8 cellular contexts compared by ENCODE assay signal in the genomic region with DNA sequence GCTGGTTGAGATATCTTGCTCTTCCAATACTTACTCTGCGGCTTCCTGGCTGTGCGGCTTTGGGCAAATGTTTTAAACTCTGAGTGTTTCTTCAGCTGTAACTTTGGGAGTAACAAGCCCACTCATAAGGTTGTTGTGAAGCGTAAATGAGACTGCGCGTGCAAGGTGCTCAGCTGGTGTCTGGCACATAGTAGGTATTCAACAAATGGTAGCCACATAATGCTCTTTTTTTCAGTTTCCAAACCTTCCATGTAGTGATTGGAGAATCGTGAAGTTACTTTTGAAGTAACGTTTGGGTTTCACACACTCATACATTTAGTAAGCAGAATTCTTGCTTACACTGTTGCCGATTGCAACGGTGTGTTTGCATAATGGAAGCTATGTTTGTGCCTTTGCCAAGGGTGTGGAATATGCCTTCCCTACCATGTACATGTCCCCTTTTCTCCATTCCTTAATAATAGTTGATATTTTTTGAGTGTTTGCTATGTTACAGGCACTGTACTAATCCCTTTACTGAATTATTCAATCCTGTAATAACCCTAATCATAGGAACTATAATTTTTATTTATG. TPM values are rescaled to one million over a fixed set of nuclear protein-coding genes. Genes with fewer than 3 reads are reported as not detected.
DNase-seq lines count a peak whose midpoint lies in the region; ATAC-seq and TF ChIP-seq lines count a peak whose summit lies in the region.

No MANE protein-coding gene starts in this region.

- POLR2A ChIA-PET in activated CD8-positive, alpha-beta T cell treated with anti-CD3 and anti-CD28 coated beads for 36 hours (lab: Charles Lee): interaction anchor here (0.8 to 2.5 kb wide), 3 partner anchors 11 to 86 kb away, joined by 3 to 14 read pairs (median 3); a partner anchor contains a TSS

- H3K9me3 Mint-ChIP-seq in activated CD8-positive, alpha-beta T cell treated with anti-CD3 and anti-CD28 coated beads for 36 hours: no peaks in the 10 kb centered on the region
- H3K9me3 Mint-ChIP-seq in stimulated activated memory B cell treated with anti-CD40 and anti-IgM and Interleukin-4, amounts not matched to agents 10 μg/mL and 1 μg/mL and 100 μg/mL, for 72 hours: no peaks in the 10 kb centered on the region

- intact Hi-C loops in activated CD8-positive, alpha-beta T cell treated with anti-CD3 and anti-CD28 coated beads for 36 hours (cut with micrococcal nuclease): loop anchor here (2.0 to 10.0 kb wide), 4 partner anchors 89 to 387 kb away; a partner anchor contains a TSS
- intact Hi-C loops in posterior vena cava (cut with DNase I): loop anchor here (5.0 to 10.0 kb wide), 4 partner anchors 77 to 327 kb away; a partner anchor contains a TSS

- H3K27ac Mint-ChIP-seq in activated CD8-positive, alpha-beta T cell treated with anti-CD3 and anti-CD28 coated beads for 36 hours: peak overlapping the region; percentile 98
- H3K27ac Mint-ChIP-seq in stimulated activated memory B cell treated with anti-CD40 and anti-IgM and Interleukin-4, amounts not matched to agents 10 μg/mL and 1 μg/mL and 100 μg/mL, for 72 hours: peak overlapping the region; percentile 86

- no peak for TF ChIP-seq POLR2A in GM18505 (IDR thresholded peaks at IDR 0.05; ENCODE audit: borderline replicate concordance, extremely low read depth, insufficient read depth, insufficient read length)

- ATAC-seq in HG03342 (IDR thresholded peaks at IDR 0.05; ENCODE audit: unreplicated experiment) (peak; percentile 1), GM18505 (IDR thresholded peaks at IDR 0.05; ENCODE audit: unreplicated experiment) (no peak)
- ATAC-seq in activated CD8-positive, alpha-beta T cell treated with anti-CD3 and anti-CD28 coated beads for 36 hours: no peak
- no peak for ATAC-seq in stimulated activated memory B cell treated with anti-CD40 and anti-IgM and Interleukin-4, amounts not matched to agents 10 μg/mL and 1 μg/mL and 100 μg/mL, for 72 hours

- DNase-seq in activated CD8-positive, alpha-beta T cell treated with anti-CD3 and anti-CD28 coated beads for 36 hours: no peak
- no peak for DNase-seq in T-helper 9 cell
- DNase-seq in posterior vena cava (ENCODE audit: low spot score): no peak
- no peak for DNase-seq in C1 segment of cervical spinal cord (lab: John Stamatoyannopoulos, UW)

- peak overlapping the region; percentile 86 for H3K4me3 ChIP-seq in iPS-11a (ENCODE audit: low read depth, low read length)

- no peak for TF ChIP-seq CTCF in activated CD8-positive, alpha-beta T cell treated with anti-CD3 and anti-CD28 coated beads for 36 hours (IDR thresholded peaks at IDR 0.05)

- peaks cover 29% of the 10 kb centered on the region for H3K4me1 Mint-ChIP-seq in activated CD8-positive, alpha-beta T cell treated with anti-CD3 and anti-CD28 coated beads for 36 hours (ENCODE audit: low read depth)
- H3K4me1 Mint-ChIP-seq in stimulated activated memory B cell treated with anti-CD40 and anti-IgM and Interleukin-4, amounts not matched to agents 10 μg/mL and 1 μg/mL and 100 μg/mL, for 72 hours: peaks cover 41% of the 10 kb centered on the region

- CTCF ChIA-PET in activated CD8-positive, alpha-beta T cell treated with anti-CD3 and anti-CD28 coated beads for 36 hours (lab: Charles Lee): interaction anchor here (0.6 to 1.9 kb wide), 4 partner anchors 8 to 329 kb away, joined by 3 to 13 read pairs (median 4); no protein-coding TSS in a partner anchor

- H3K36me3 Mint-ChIP-seq in activated CD8-positive, alpha-beta T cell treated with anti-CD3 and anti-CD28 coated beads for 36 hours (ENCODE audit: low read depth): no peaks in the 10 kb centered on the region
- peaks cover 9% of the 10 kb centered on the region for H3K36me3 Mint-ChIP-seq in stimulated activated memory B cell treated with anti-CD40 and anti-IgM and Interleukin-4, amounts not matched to agents 10 μg/mL and 1 μg/mL and 100 μg/mL, for 72 hours

- no peaks in the 10 kb centered on the region for H3K27me3 Mint-ChIP-seq in activated CD8-positive, alpha-beta T cell treated with anti-CD3 and anti-CD28 coated beads for 36 hours
- no peaks in the 10 kb centered on the region for H3K27me3 Mint-ChIP-seq in stimulated activated memory B cell treated with anti-CD40 and anti-IgM and Interleukin-4, amounts not matched to agents 10 μg/mL and 1 μg/mL and 100 μg/mL, for 72 hours

- H3K4me3 Mint-ChIP-seq in activated CD8-positive, alpha-beta T cell treated with anti-CD3 and anti-CD28 coated beads for 36 hours: peak overlapping the region; percentile 96
- H3K4me3 Mint-ChIP-seq in stimulated activated memory B cell treated with anti-CD40 and anti-IgM and Interleukin-4, amounts not matched to agents 10 μg/mL and 1 μg/mL and 100 μg/mL, for 72 hours: peak overlapping the region; percentile 96

RNA-seq across cellular contexts. Expression of a gene that starts 0.8 kb away (rescaled TPM):
- total RNA-seq in activated CD8-positive, alpha-beta T cell treated with anti-CD3 and anti-CD28 coated beads for 36 hours: 10 to 100 TPM; 13.5 to 15.3 TPM
- total RNA-seq in posterior vena cava: 10 to 100 TPM; 13.6 to 19.0 TPM
